29 cellular contexts compared by ENCODE assay signal in genomic region chr20:60786686-60787217, GRCh38.
"Had no signal": no experiment of that assay in that cellular context is flagged by ENCODE, and none has a peak within 500 bp of the region (broad histone marks: within the 10 kb centered on the region; RNA-seq: fewer than 3 reads in every experiment).

No MANE protein-coding gene starts in this region.

- H3K4me3 Mint-ChIP-seq: activated B cell treated with CpG ODN at 0.5 μM for 24 hours; activated CD4-positive, alpha-beta memory T cell treated with anti-CD3 and anti-CD28 coated beads for 36 hours; activated CD8-positive, alpha-beta memory T cell treated with anti-CD3 and anti-CD28 coated beads, Interleukin-2, amount 10 ng/mL, durations not matched to agents 7 days and 5 days; activated CD8-positive, alpha-beta T cell treated with anti-CD3 and anti-CD28 coated beads, Interleukin-2, amount 10 ng/mL, durations not matched to agents 7 days and 5 days; activated naive CD4-positive, alpha-beta T cell treated with anti-CD3 and anti-CD28 coated beads for 36 hours; activated naive CD4-positive, alpha-beta T cell treated with anti-CD3 and anti-CD28 coated beads, Interleukin-2, amount 50 U/mL, for 24 hours; activated naive CD8-positive, alpha-beta T cell treated with anti-CD3 and anti-CD28 coated beads for 36 hours; activated naive CD8-positive, alpha-beta T cell treated with anti-CD3 and anti-CD28 coated beads, Interleukin-2, amount 50 U/mL, for 24 hours; activated T-helper 1 cell treated with anti-CD3 and anti-CD28 coated beads, Interleukin-12 subunit alpha, Interleukin-12 subunit beta, Interleukin-2, Interleukin-4 antibody, amounts not matched to agents 30 ng/mL and 10 ng/mL and 1 ng/mL, durations not matched to agents 14 hours and 24 hours and 36 hours; effector memory CD8-positive, alpha-beta T cell had no signal

- H3K9me3 ChIP-seq: adrenal gland, body of pancreas had no signal

- H3K36me3 Mint-ChIP-seq: activated CD4-positive, alpha-beta memory T cell treated with anti-CD3 and anti-CD28 coated beads for 36 hours; activated CD8-positive, alpha-beta memory T cell treated with anti-CD3 and anti-CD28 coated beads, Interleukin-2, amount 10 ng/mL, durations not matched to agents 7 days and 5 days; activated naive CD4-positive, alpha-beta T cell treated with anti-CD3 and anti-CD28 coated beads, Interleukin-2, amount 50 U/mL, for 24 hours; activated naive CD8-positive, alpha-beta T cell treated with anti-CD3 and anti-CD28 coated beads for 36 hours had no signal

- H3K27ac Mint-ChIP-seq: activated B cell treated with CpG ODN at 0.5 μM for 24 hours; activated CD4-positive, alpha-beta memory T cell treated with anti-CD3 and anti-CD28 coated beads for 36 hours; activated CD8-positive, alpha-beta memory T cell treated with anti-CD3 and anti-CD28 coated beads, Interleukin-2, amount 10 ng/mL, durations not matched to agents 7 days and 5 days; activated CD8-positive, alpha-beta T cell treated with anti-CD3 and anti-CD28 coated beads, Interleukin-2, amount 10 ng/mL, durations not matched to agents 7 days and 5 days; activated naive CD4-positive, alpha-beta T cell treated with anti-CD3 and anti-CD28 coated beads for 36 hours; activated naive CD4-positive, alpha-beta T cell treated with anti-CD3 and anti-CD28 coated beads, Interleukin-2, amount 50 U/mL, for 24 hours; activated naive CD8-positive, alpha-beta T cell treated with anti-CD3 and anti-CD28 coated beads for 36 hours; activated naive CD8-positive, alpha-beta T cell treated with anti-CD3 and anti-CD28 coated beads, Interleukin-2, amount 50 U/mL, for 24 hours; activated T-helper 1 cell treated with anti-CD3 and anti-CD28 coated beads, Interleukin-12 subunit alpha, Interleukin-12 subunit beta, Interleukin-2, Interleukin-4 antibody, amounts not matched to agents 30 ng/mL and 10 ng/mL and 1 ng/mL, durations not matched to agents 14 hours and 24 hours and 36 hours; activated T-helper 2 cell treated with anti-CD3 and anti-CD28 coated beads, Interferon-gamma antibody, Interleukin-2, Interleukin-4, amounts not matched to agents 10 μg/mL and 5 μg/mL and 100 μg/mL, durations not matched to agents 14 hours and 24 hours and 36 hours; effector memory CD8-positive, alpha-beta T cell had no signal

- H3K36me3 ChIP-seq: adrenal gland had no signal

- H3K9me3 Mint-ChIP-seq: activated B cell treated with CpG ODN at 0.5 μM for 24 hours; activated naive CD4-positive, alpha-beta T cell treated with anti-CD3 and anti-CD28 coated beads for 36 hours; activated naive CD4-positive, alpha-beta T cell treated with anti-CD3 and anti-CD28 coated beads, Interleukin-2, amount 50 U/mL, for 24 hours; activated naive CD8-positive, alpha-beta T cell treated with anti-CD3 and anti-CD28 coated beads for 36 hours; activated naive CD8-positive, alpha-beta T cell treated with anti-CD3 and anti-CD28 coated beads, Interleukin-2, amount 50 U/mL, for 24 hours; activated T-helper 1 cell treated with anti-CD3 and anti-CD28 coated beads, Interleukin-12 subunit alpha, Interleukin-12 subunit beta, Interleukin-2, Interleukin-4 antibody, amounts not matched to agents 30 ng/mL and 10 ng/mL and 1 ng/mL, durations not matched to agents 14 hours and 24 hours and 36 hours; activated T-helper 2 cell treated with anti-CD3 and anti-CD28 coated beads, Interferon-gamma antibody, Interleukin-2, Interleukin-4, amounts not matched to agents 10 μg/mL and 5 μg/mL and 100 μg/mL, durations not matched to agents 14 hours and 24 hours and 36 hours; effector memory CD8-positive, alpha-beta T cell had no signal

- H3K4me1 ChIP-seq: adrenal gland, body of pancreas had no signal

- H3K27me3 ChIP-seq: adrenal gland, body of pancreas had no signal

- H3K4me1 Mint-ChIP-seq: activated B cell treated with CpG ODN at 0.5 μM for 24 hours; activated CD8-positive, alpha-beta memory T cell treated with anti-CD3 and anti-CD28 coated beads, Interleukin-2, amount 10 ng/mL, durations not matched to agents 7 days and 5 days; activated naive CD4-positive, alpha-beta T cell treated with anti-CD3 and anti-CD28 coated beads, Interleukin-2, amount 50 U/mL, for 24 hours; activated naive CD8-positive, alpha-beta T cell treated with anti-CD3 and anti-CD28 coated beads for 36 hours; activated naive CD8-positive, alpha-beta T cell treated with anti-CD3 and anti-CD28 coated beads, Interleukin-2, amount 50 U/mL, for 24 hours had no signal

- DNase-seq: activated B cell treated with CpG ODN at 0.5 μM for 24 hours; activated CD4-positive, alpha-beta memory T cell treated with anti-CD3 and anti-CD28 coated beads for 36 hours; activated CD4-positive, alpha-beta T cell treated with anti-CD3 and anti-CD28 coated beads for 48 hours; activated CD8-positive, alpha-beta memory T cell treated with anti-CD3 and anti-CD28 coated beads, Interleukin-2, amount 10 ng/mL, durations not matched to agents 7 days and 5 days; activated CD8-positive, alpha-beta memory T cell treated with anti-CD3 and anti-CD28 coated beads, Interleukin-2, amount 50 U/mL, for 4 hours; activated CD8-positive, alpha-beta T cell treated with anti-CD3 and anti-CD28 coated beads, Interleukin-2, amount 10 ng/mL, durations not matched to agents 7 days and 5 days; activated effector memory CD4-positive, alpha-beta T cell treated with anti-CD3 and anti-CD28 coated beads, Interleukin-2, amount 50 U/mL, for 16 hours; activated naive CD4-positive, alpha-beta T cell treated with anti-CD3 and anti-CD28 coated beads for 36 hours; activated naive CD8-positive, alpha-beta T cell treated with anti-CD3 and anti-CD28 coated beads for 36 hours; activated naive CD8-positive, alpha-beta T cell treated with anti-CD3 and anti-CD28 coated beads, Interleukin-2, amount 50 U/mL, for 24 hours; activated T-cell treated with anti-CD3 and anti-CD28 coated beads, Interleukin-2, amount 50 U/mL, for 1 hour; activated T-cell treated with anti-CD3 and anti-CD28 coated beads, Interleukin-2, amount 50 U/mL, for 48 hours; adrenal gland; amygdala; aorta; body of pancreas; caudate nucleus; cortex of kidney; dermis blood vessel endothelial cell; effector CD4-positive, alpha-beta T cell; effector memory CD8-positive, alpha-beta T cell; erythroblast; foreskin fibroblast; head of caudate nucleus; T-helper 2 cell had no signal

- H3K27me3 Mint-ChIP-seq: activated B cell treated with CpG ODN at 0.5 μM for 24 hours; activated CD4-positive, alpha-beta memory T cell treated with anti-CD3 and anti-CD28 coated beads for 36 hours; activated CD8-positive, alpha-beta memory T cell treated with anti-CD3 and anti-CD28 coated beads, Interleukin-2, amount 10 ng/mL, durations not matched to agents 7 days and 5 days; activated naive CD4-positive, alpha-beta T cell treated with anti-CD3 and anti-CD28 coated beads, Interleukin-2, amount 50 U/mL, for 24 hours had no signal

- H3K27ac ChIP-seq: adrenal gland, body of pancreas, VCaP had no signal

- H3K4me3 ChIP-seq: adrenal gland, body of pancreas had no signal
